In genomic region chr6:3746119-3746691, GRCh38 we compare ENCODE assay signal across 11 cellular contexts. TPM values are rescaled to one million over a fixed set of nuclear protein-coding genes. Genes with fewer than 3 reads are reported as not detected.
DNase-seq lines count a peak whose midpoint lies in the region; ATAC-seq, FAIRE-seq and TF ChIP-seq lines count a peak whose summit lies in the region.
"Had no signal": no experiment of that assay in that cellular context is flagged by ENCODE, and none has a peak within 500 bp of the region (broad histone marks: within the 10 kb centered on the region; RNA-seq: fewer than 3 reads in every experiment).

No MANE protein-coding gene starts in this region.

- H3K9me3 ChIP-seq in endothelial cell of umbilical vein (replicated peaks; ENCODE audit: control insufficient read depth, insufficient read depth, low read length), result no peaks in the 10 kb centered on the region
- no peaks in the 10 kb centered on the region for H3K9me3 ChIP-seq in skeletal muscle tissue (ENCODE audit: control insufficient read depth in 3 of 3, low read length in 3 of 3)

- H3K36me3 Mint-ChIP-seq in activated CD4-positive, alpha-beta memory T cell treated with anti-CD3 and anti-CD28 coated beads for 36 hours, result no peaks in the 10 kb centered on the region

- H3K9ac ChIP-seq in endothelial cell of umbilical vein (replicated peaks; ENCODE audit: extremely low read depth, insufficient read depth, low read length) (no peak overlapping the region), skeletal muscle tissue (ENCODE audit: low read depth in 1 of 3, low read length in 3 of 3) (peak overlapping the region; percentile 64 to 80 (median 64))

- no peak for TF ChIP-seq POLR2A in endothelial cell of umbilical vein (IDR thresholded peaks at IDR 0.05; ENCODE audit: low read depth, low read length)

- no peak overlapping the region for H3K27ac ChIP-seq in endothelial cell of umbilical vein (ENCODE audit: insufficient read depth, low read depth, low read length)
- H3K27ac ChIP-seq in skeletal muscle tissue (ENCODE audit: low read depth, low read length), result peak overlapping the region; percentile 94

- intact Hi-C loops in endothelial cell of umbilical vein (cut with micrococcal nuclease), result loop anchor here (10.0 kb wide), 1 partner anchor 389 kb away; the partner anchor contains the start of gene ECI2
- intact Hi-C loops in activated CD4-positive, alpha-beta memory T cell treated with anti-CD3 and anti-CD28 coated beads for 36 hours (cut with micrococcal nuclease), result loop anchor here (5.0 kb wide), 1 partner anchor 121 kb away; no protein-coding TSS in a partner anchor

- H3K4me1 ChIP-seq in endothelial cell of umbilical vein (ENCODE audit: control insufficient read depth, extremely low read depth, insufficient read depth, low read length) (peaks cover 82% of the 10 kb centered on the region), skeletal muscle tissue (ENCODE audit: control insufficient read depth in 3 of 3, insufficient read depth in 3 of 3, low read length in 3 of 3) (peaks cover 72 to 84% (median 77%) of the 10 kb centered on the region in 3 donors)

- FAIRE-seq in endothelial cell of umbilical vein (lab: Jason Lieb, UNC), result no peak

- ATAC-seq in GM18867 (IDR thresholded peaks at IDR 0.05; ENCODE audit: unreplicated experiment) (peak; percentile 31), HG02938 (IDR thresholded peaks at IDR 0.05; ENCODE audit: unreplicated experiment) (peak; percentile 36)

- no peaks in the 10 kb centered on the region for H3K9me1 ChIP-seq in endothelial cell of umbilical vein (replicated peaks; ENCODE audit: control insufficient read depth, extremely low read depth, insufficient read depth, low read length)

- BruUV-seq in endothelial cell of umbilical vein (replicated peaks; lab: Mats Ljungman, UMichigan), result no TSS peak

- peaks cover 100% of the 10 kb centered on the region for H3K79me2 ChIP-seq in endothelial cell of umbilical vein (ENCODE audit: control insufficient read depth, insufficient read depth, low read length)

- dilution Hi-C loops in endothelial cell of umbilical vein (cut with MboI; ENCODE audit: extremely low pct_ligation_motif_present, low sequenced_read_pairs), result no loop called here

- H3K9me3 Mint-ChIP-seq in activated CD4-positive, alpha-beta memory T cell treated with anti-CD3 and anti-CD28 coated beads for 36 hours, result no peaks in the 10 kb centered on the region

- CTCF ChIA-PET in endothelial cell of umbilical vein (lab: Charles Lee), result interaction anchor here (1.3 to 5.8 kb wide), 7 partner anchors 62 to 244 kb away, joined by 3 to 53 read pairs (median 10); partner anchors contain the start of gene FAM50B
- CTCF ChIA-PET in activated CD4-positive, alpha-beta memory T cell treated with anti-CD3 and anti-CD28 coated beads for 36 hours (lab: Charles Lee), result interaction anchor here (0.7 to 10.3 kb wide), 11 partner anchors 13 to 410 kb away, joined by 3 to 98 read pairs (median 5); partner anchors contain the start of gene FAM50B

- H3K27me3 ChIP-seq in endothelial cell of umbilical vein (ENCODE audit: control insufficient read depth in 2 of 2, insufficient read depth in 2 of 2, low read length in 2 of 2) (no peaks in the 10 kb centered on the region), skeletal muscle tissue (ENCODE audit: control insufficient read depth in 3 of 3, insufficient read depth in 3 of 3, low read length in 3 of 3) (no peaks in the 10 kb centered on the region)

- H3K4me3 ChIP-seq in endothelial cell of umbilical vein (replicated peaks in 1 of 3; ENCODE audit: insufficient read depth in 1 of 3, low read depth in 1 of 3, low read length in 3 of 3), result no peak overlapping the region
- H3K4me3 ChIP-seq in skeletal muscle tissue (ENCODE audit: low read length in 3 of 3), result peak overlapping the region in 2 of 3 donors; percentile 45 to 63

- H3K4me1 Mint-ChIP-seq in activated CD4-positive, alpha-beta memory T cell treated with anti-CD3 and anti-CD28 coated beads for 36 hours (ENCODE audit: low read depth), result peaks cover 15% of the 10 kb centered on the region

- H2AFZ ChIP-seq in endothelial cell of umbilical vein (ENCODE audit: low read depth, low read length), result no peak overlapping the region

- H3K36me3 ChIP-seq in endothelial cell of umbilical vein (ENCODE audit: control insufficient read depth in 2 of 2, extremely low read depth in 1 of 2, insufficient read depth in 2 of 2, low read length in 2 of 2) (peaks cover 3 to 19% of the 10 kb centered on the region in 2 experiments), skeletal muscle tissue (ENCODE audit: control insufficient read depth in 3 of 3, insufficient read depth in 3 of 3, low read length in 3 of 3) (peaks cover 0 to 3% (median 0%) of the 10 kb centered on the region in 3 donors)

- POLR2A ChIA-PET in endothelial cell of umbilical vein (lab: Charles Lee), result interaction anchor here (0.9 to 2.1 kb wide), 4 partner anchors 50 to 244 kb away, joined by 3 to 9 read pairs (median 3); no protein-coding TSS in a partner anchor
- POLR2A ChIA-PET in activated CD4-positive, alpha-beta memory T cell treated with anti-CD3 and anti-CD28 coated beads for 36 hours (lab: Charles Lee), result no interaction called here

- no peak overlapping the region for H3K4me2 ChIP-seq in endothelial cell of umbilical vein (ENCODE audit: insufficient read depth, low read length)

- H3K27me3 Mint-ChIP-seq in activated CD4-positive, alpha-beta memory T cell treated with anti-CD3 and anti-CD28 coated beads for 36 hours, result peaks cover 24% of the 10 kb centered on the region

- H3K27ac Mint-ChIP-seq in activated CD4-positive, alpha-beta memory T cell treated with anti-CD3 and anti-CD28 coated beads for 36 hours, result no peak overlapping the region

- TF ChIP-seq CTCF in endothelial cell of umbilical vein (IDR thresholded peaks at IDR 0.05; ENCODE audit: extremely low read depth in 1 of 2, insufficient read depth in 1 of 2, low read depth in 1 of 2, low read length in 2 of 2), result no peak

- no peak overlapping the region for H3K4me3 Mint-ChIP-seq in activated CD4-positive, alpha-beta memory T cell treated with anti-CD3 and anti-CD28 coated beads for 36 hours

- peaks cover 3% of the 10 kb centered on the region for H4K20me1 ChIP-seq in endothelial cell of umbilical vein (replicated peaks; ENCODE audit: control insufficient read depth, extremely low read depth, insufficient read depth, low read length)

- DNase-seq in endothelial cell of umbilical vein (ENCODE audit: low read depth, low spot score) (no peak), NCI-H1694 treated with DMSO at 0.1 percent for 48 hours (lab: John Stamatoyannopoulos, UW) (no peak), OCI-M1 (lab: John Stamatoyannopoulos, UW) (no peak), SK-N-DZ (ENCODE audit: low spot score) (no peak)
- DNase-seq in activated CD4-positive, alpha-beta memory T cell treated with anti-CD3 and anti-CD28 coated beads for 36 hours, result no peak
- DNase-seq: DMS153, NCI-H748 treated with DMSO at 0.1 percent for 48 hours, retina had no signal

TF ChIP-seq in endothelial cell of umbilical vein, 7 proteins besides CTCF, POLR2A, EP300 and RAD21:
- TF ChIP-seq POLR2AphosphoS5 (IDR thresholded peaks at IDR 0.05; ENCODE audit: insufficient read depth, low read depth, low read length) (peak; percentile 15), MAX (IDR thresholded peaks at IDR 0.05; ENCODE audit: insufficient read depth, insufficient read length) (no peak), GATA2 (IDR thresholded peaks at IDR 0.05; ENCODE audit: insufficient read depth, insufficient read length, low read depth, low read length) (no peak), JUN (IDR thresholded peaks at IDR 0.05; ENCODE audit: borderline replicate concordance, insufficient read depth, insufficient read length, low read depth) (no peak), MYC (IDR thresholded peaks at IDR 0.05; ENCODE audit: low read depth, low read length) (no peak), FOS (IDR thresholded peaks at IDR 0.05; ENCODE audit: borderline replicate concordance, insufficient read depth, low read length) (no peak), EZH2 (IDR thresholded peaks at IDR 0.05; ENCODE audit: borderline replicate concordance, low read depth, low read length, severe bottlenecking) (no peak)

RNA-seq across cellular contexts. Expression of gene PXDC1, which starts 5.3 kb away (rescaled TPM):
- total RNA-seq in endothelial cell of umbilical vein (119 and 121 TPM in 2 replicates), skeletal muscle tissue (14.1 TPM)
- polyA plus RNA-seq in endothelial cell of umbilical vein, result 60.9 and 65.2 TPM in 2 replicates
- polyA plus RNA-seq in endothelial cell of umbilical vein (2011; cell fraction: cytosol; rRNA removed), result 42.0 and 51.0 TPM in 2 replicates
- 71.1 and 99.1 TPM in 2 replicates for polyA plus RNA-seq in endothelial cell of umbilical vein (2011; cell fraction: nucleus; rRNA removed)
- 82.1 and 86.7 TPM in 2 replicates for polyA plus RNA-seq in endothelial cell of umbilical vein (2012)
- 45.8 and 47.4 TPM in 2 replicates for polyA minus RNA-seq in endothelial cell of umbilical vein
- 3.8 TPM for polyA minus RNA-seq in endothelial cell of umbilical vein (2011; cell fraction: cytosol; rRNA and poly(A)+ RNA removed)
- 26.0 and 56.3 TPM in 2 replicates for polyA minus RNA-seq in endothelial cell of umbilical vein (2011; cell fraction: nucleus; rRNA and poly(A)+ RNA removed)
- total RNA-seq in activated CD4-positive, alpha-beta memory T cell treated with anti-CD3 and anti-CD28 coated beads for 36 hours, result 1 to 10 TPM; 3.9 to 4.8 TPM
- not detected in 2 replicates for polyA plus RNA-seq in SK-N-DZ (2014; cell fraction: cytosol; rRNA removed)
- polyA plus RNA-seq in SK-N-DZ (2014; cell fraction: nucleus; rRNA removed), result 0.32 TPM in 1 of 2 replicates, not detected in the other

Comparison
In these comparisons a context has a peak if more than half of its experiments do, and no peak if none do; other contexts are left out.
1. H3K4me3 ChIP-seq: peak in skeletal muscle tissue (2 of 3); none in endothelial cell of umbilical vein (0 of 3).